8 cellular contexts compared by ENCODE assay signal in genomic region chr2:136118819-136119716, GRCh38.
DNase-seq lines count a peak whose midpoint lies in the region.

No MANE protein-coding gene starts in this region.

- no peak overlapping the region for H3K27ac ChIP-seq in duodenal mucosa (ENCODE audit: low read depth, low read length)

- H3K4me3 ChIP-seq in duodenal mucosa (ENCODE audit: low read depth in 1 of 2, low read length in 2 of 2) (peak overlapping the region; percentile 71 to 73), mucosa of stomach (ENCODE audit: low read length) (peak overlapping the region; percentile 0)

- no peaks in the 10 kb centered on the region for H3K36me3 ChIP-seq in ES-I3 (ENCODE audit: insufficient read depth, low read length)
- H3K36me3 ChIP-seq in duodenal mucosa (ENCODE audit: control insufficient read depth in 1 of 2, insufficient read depth in 2 of 2, low read length in 2 of 2), result peaks cover 0 to 8% of the 10 kb centered on the region in 2 donors
- no peaks in the 10 kb centered on the region for H3K36me3 ChIP-seq in mucosa of stomach (ENCODE audit: control insufficient read depth, insufficient read depth, low read length)

- peaks cover 30 to 56% of the 10 kb centered on the region in 2 donors for H3K27me3 ChIP-seq in duodenal mucosa (ENCODE audit: control insufficient read depth in 1 of 2, insufficient read depth in 2 of 2, low read length in 2 of 2)
- peaks cover 31% of the 10 kb centered on the region for H3K27me3 ChIP-seq in mucosa of stomach (ENCODE audit: control insufficient read depth, insufficient read depth, low read length)

- DNase-seq in NCI-H1105 (lab: John Stamatoyannopoulos, UW) (peak; percentile 75), GOT3 (lab: John Stamatoyannopoulos, UW) (no peak), NCI-H187 treated with DMSO at 0.1 percent for 48 hours (lab: John Stamatoyannopoulos, UW) (no peak)
- DNase-seq in activated CD4-positive, alpha-beta T cell treated with anti-CD3 and anti-CD28 coated beads for 4 hours, result peak; percentile 76 to 78
- peak; percentile 90 for DNase-seq in stimulated activated CD8-positive, alpha-beta memory T cell treated with anti-CD3 and anti-CD28 coated beads, Interleukin-4, amount 100 ng/mL, for 48 hours

- H3K9ac ChIP-seq in ES-I3 (ENCODE audit: low read depth, low read length) (peak overlapping the region; percentile 67), duodenal mucosa (ENCODE audit: low read depth in 1 of 2, low read length in 2 of 2) (peak overlapping the region; percentile 69 to 76), mucosa of stomach (ENCODE audit: low read length) (peak overlapping the region; percentile 30)

- H3K4me1 ChIP-seq in ES-I3 (ENCODE audit: insufficient read depth, low read length) (peaks cover 11% of the 10 kb centered on the region; the same call in 1 of the 2 replicates), duodenal mucosa (ENCODE audit: control insufficient read depth in 1 of 2, insufficient read depth in 2 of 2, low read length in 2 of 2) (peaks cover 13 to 18% of the 10 kb centered on the region in 2 donors), mucosa of stomach (ENCODE audit: control insufficient read depth, insufficient read depth, low read length) (peaks cover 13% of the 10 kb centered on the region)

- no peaks in the 10 kb centered on the region for H3K9me3 ChIP-seq in ES-I3 (ENCODE audit: control insufficient read depth, insufficient read depth, low read length)
- no peaks in the 10 kb centered on the region for H3K9me3 ChIP-seq in duodenal mucosa (ENCODE audit: control insufficient read depth in 1 of 2, low read length in 2 of 2)
- H3K9me3 ChIP-seq in mucosa of stomach (ENCODE audit: control insufficient read depth, low read length), result no peaks in the 10 kb centered on the region

Comparison
In these comparisons a context has a peak if more than half of its experiments do, and no peak if none do; other contexts are left out.
1. DNase-seq: peak in NCI-H1105 (single experiment), activated CD4-positive, alpha-beta T cell treated with anti-CD3 and anti-CD28 coated beads for 4 hours (2 of 2) and stimulated activated CD8-positive, alpha-beta memory T cell treated with anti-CD3 and anti-CD28 coated beads, Interleukin-4, amount 100 ng/mL, for 48 hours (single experiment); none in GOT3 (single experiment) and NCI-H187 treated with DMSO at 0.1 percent for 48 hours (single experiment).
2. Peak in every context shown above with its lines, with median percentiles within 50 percentile points of each other: H3K9ac ChIP-seq.